26 cellular contexts compared by ENCODE assay signal in genomic region chr12:113129664-113130456, GRCh38. TPM values are rescaled to one million over a fixed set of nuclear protein-coding genes. Genes with fewer than 3 reads are reported as not detected.
DNase-seq lines count a peak whose midpoint lies in the region; ATAC-seq and TF ChIP-seq lines count a peak whose summit lies in the region.
"Had no signal": no experiment of that assay in that cellular context is flagged by ENCODE, and none has a peak within 500 bp of the region (broad histone marks: within the 10 kb centered on the region; RNA-seq: fewer than 3 reads in every experiment).

No MANE protein-coding gene starts in this region.

- H3K27ac ChIP-seq in SK-N-SH (ENCODE audit: low read depth in 2 of 2, low read length in 1 of 2): no peak overlapping the region
- peak overlapping the region; percentile 87 for H3K27ac ChIP-seq in SU-DHL-6 (ENCODE audit: low read depth, low read length)
- H3K27ac ChIP-seq in lower lobe of right lung: no peak overlapping the region
- peak overlapping the region; percentile 78 for H3K27ac ChIP-seq in temporal lobe (ENCODE audit: low read depth, low read length)
- H3K27ac ChIP-seq: 22Rv1, epithelial cell of prostate, foreskin keratinocyte, hepatocyte, right lobe of liver, WERI-Rb-1 had no signal

- H3K27me3 ChIP-seq in SK-N-SH (ENCODE audit: insufficient read depth): no peaks in the 10 kb centered on the region
- no peaks in the 10 kb centered on the region for H3K27me3 ChIP-seq in SU-DHL-6 (ENCODE audit: low read length)
- H3K27me3 ChIP-seq in lower lobe of right lung (ENCODE audit: low read depth): peaks cover 19% of the 10 kb centered on the region
- H3K27me3 ChIP-seq: right lobe of liver, thyroid gland had no signal

- CTCF ChIA-PET in SK-N-SH (lab: Yijun Ruan, JAX): interaction anchor here (0.6 to 2.8 kb wide), 9 partner anchors 8 to 1594 kb away, joined by 3 to 13 read pairs (median 3); no protein-coding TSS in a partner anchor

- H3K4me3 ChIP-seq in SK-N-SH (ENCODE audit: low read depth in 2 of 2, low read length in 1 of 2): no peak overlapping the region
- no peak overlapping the region for H3K4me3 ChIP-seq in SU-DHL-6 (ENCODE audit: insufficient read depth, low read length, poor library complexity, severe bottlenecking)
- H3K4me3 ChIP-seq in lower lobe of right lung: no peak overlapping the region
- H3K4me3 ChIP-seq: hepatocyte, lung, right lobe of liver, thyroid gland had no signal

- no peaks in the 10 kb centered on the region for H3K79me2 ChIP-seq in SK-N-SH (ENCODE audit: insufficient read depth)
- peaks cover 50% of the 10 kb centered on the region for H3K79me2 ChIP-seq in SU-DHL-6 (ENCODE audit: insufficient read depth, low read length)
- H3K79me2 ChIP-seq: hepatocyte had no signal

- H2AFZ ChIP-seq in SK-N-SH (ENCODE audit: low read depth) (no peak overlapping the region), SU-DHL-6 (ENCODE audit: low read depth, low read length, severe bottlenecking) (no peak overlapping the region)
- H2AFZ ChIP-seq: hepatocyte had no signal

- TF ChIP-seq CTCF in SK-N-SH (IDR thresholded peaks at IDR 0.05) (no peak), SU-DHL-6 (IDR thresholded peaks at IDR 0.05; ENCODE audit: insufficient read depth, low read length, poor library complexity, severe bottlenecking) (no peak), lower lobe of right lung (IDR thresholded peaks at IDR 0.05) (no peak)

- H3K9ac ChIP-seq in SK-N-SH (no peak overlapping the region), SU-DHL-6 (ENCODE audit: low read length) (peak overlapping the region; percentile 36)

- DNase-seq in SK-N-SH: peak; percentile 49
- DNase-seq in lower lobe of right lung: peak; percentile 17
- DNase-seq in T-helper 2 cell: no peak
- DNase-seq: activated CD4-positive, alpha-beta T cell treated with anti-CD3 and anti-CD28 coated beads, Interleukin-2, amount 50 U/mL, for 48 hours; activated naive CD4-positive, alpha-beta T cell; activated T-cell treated with anti-CD3 and anti-CD28 coated beads, Interleukin-2, amount 50 U/mL, for 1 hour; EL; foreskin keratinocyte; NCI-H524 treated with DMSO at 0.1 percent for 48 hours; OCI-M1; SIG-M5 had no signal

- H3K4me2 ChIP-seq in SK-N-SH (no peak overlapping the region), SU-DHL-6 (ENCODE audit: low read depth, low read length, poor library complexity, severe bottlenecking) (peak overlapping the region; percentile 66)
- H3K4me2 ChIP-seq: hepatocyte had no signal

- H4K20me1 ChIP-seq in SK-N-SH (ENCODE audit: insufficient read depth) (no peaks in the 10 kb centered on the region), SU-DHL-6 (ENCODE audit: low read depth, low read length) (peaks cover 4% of the 10 kb centered on the region; the same call in 1 of the 2 replicates)

- WGBS in SK-N-SH (ENCODE audit: low lambda C conversion rate): 76% methylated on average over 16 of the region's 17 CpGs

- POLR2A ChIA-PET in SK-N-SH (lab: Yijun Ruan, JAX): no interaction called here

- TF ChIP-seq EP300 in SK-N-SH (IDR thresholded peaks at IDR 0.05; ENCODE audit: borderline replicate concordance in 1 of 2, low read depth in 1 of 2, low read length in 1 of 2): no peak

- H3F3A ChIP-seq in SK-N-SH (replicated peaks; ENCODE audit: insufficient read depth): no peaks in the 10 kb centered on the region
- peaks cover 28% of the 10 kb centered on the region for H3F3A ChIP-seq in SU-DHL-6 (ENCODE audit: insufficient read depth)

- no peaks in the 10 kb centered on the region for H3K36me3 ChIP-seq in SK-N-SH (replicated peaks in 1 of 2; ENCODE audit: control insufficient read depth in 1 of 2, insufficient read depth in 2 of 2, low read length in 1 of 2)
- H3K36me3 ChIP-seq in SU-DHL-6 (ENCODE audit: low read length): peaks cover 14% of the 10 kb centered on the region
- H3K36me3 ChIP-seq in lower lobe of right lung: no peaks in the 10 kb centered on the region
- H3K36me3 ChIP-seq: right lobe of liver, thyroid gland, WERI-Rb-1 had no signal

- intact Hi-C loops in lower lobe of right lung (cut with DNase I): no loop called here

- peaks cover 0 to 2% of the 10 kb centered on the region in 2 experiments; a peak in 1 of 4 replicates for H3K4me1 ChIP-seq in SK-N-SH (ENCODE audit: control insufficient read depth in 1 of 2, insufficient read depth in 2 of 2, low read depth in 1 of 2, low read length in 1 of 2)
- no peaks in the 10 kb centered on the region for H3K4me1 ChIP-seq in lower lobe of right lung
- H3K4me1 ChIP-seq: foreskin keratinocyte, right lobe of liver had no signal

- H3K9me2 ChIP-seq in SK-N-SH: no peaks in the 10 kb centered on the region
- no peaks in the 10 kb centered on the region for H3K9me2 ChIP-seq in SU-DHL-6 (replicated peaks; ENCODE audit: insufficient read depth, low read length)

- ATAC-seq in SK-N-SH treated with all-trans-retinoic acid at 6 μM for 48 hours: no peak
- peak in 1 of 2 donors; percentile 16 for ATAC-seq in lower lobe of right lung
- ATAC-seq in HG02884 (IDR thresholded peaks at IDR 0.05; ENCODE audit: unreplicated experiment): no peak
- ATAC-seq in HG03196 (IDR thresholded peaks at IDR 0.05; ENCODE audit: unreplicated experiment): no peak
- ATAC-seq: HCT116 had no signal

- no peak for TF ChIP-seq RAD21 in SK-N-SH (IDR thresholded peaks at IDR 0.05; ENCODE audit: low read length)

- H3K9me3 ChIP-seq in SK-N-SH (no peaks in the 10 kb centered on the region), SU-DHL-6 (ENCODE audit: insufficient read depth, low read length) (no peaks in the 10 kb centered on the region), lower lobe of right lung (no peaks in the 10 kb centered on the region)
- H3K9me3 ChIP-seq: right lobe of liver, thyroid gland had no signal

TF ChIP-seq in SK-N-SH, 30 proteins besides CTCF, POLR2A, EP300 and RAD21 (continues in another document):
- TF ChIP-seq, protein P1, sequence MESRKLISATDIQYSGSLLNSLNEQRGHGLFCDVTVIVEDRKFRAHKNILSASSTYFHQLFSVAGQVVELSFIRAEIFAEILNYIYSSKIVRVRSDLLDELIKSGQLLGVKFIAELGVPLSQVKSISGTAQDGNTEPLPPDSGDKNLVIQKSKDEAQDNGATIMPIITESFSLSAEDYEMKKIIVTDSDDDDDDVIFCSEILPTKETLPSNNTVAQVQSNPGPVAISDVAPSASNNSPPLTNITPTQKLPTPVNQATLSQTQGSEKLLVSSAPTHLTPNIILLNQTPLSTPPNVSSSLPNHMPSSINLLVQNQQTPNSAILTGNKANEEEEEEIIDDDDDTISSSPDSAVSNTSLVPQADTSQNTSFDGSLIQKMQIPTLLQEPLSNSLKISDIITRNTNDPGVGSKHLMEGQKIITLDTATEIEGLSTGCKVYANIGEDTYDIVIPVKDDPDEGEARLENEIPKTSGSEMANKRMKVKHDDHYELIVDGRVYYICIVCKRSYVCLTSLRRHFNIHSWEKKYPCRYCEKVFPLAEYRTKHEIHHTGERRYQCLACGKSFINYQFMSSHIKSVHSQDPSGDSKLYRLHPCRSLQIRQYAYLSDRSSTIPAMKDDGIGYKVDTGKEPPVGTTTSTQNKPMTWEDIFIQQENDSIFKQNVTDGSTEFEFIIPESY (IDR thresholded peaks at IDR 0.05; ENCODE audit: borderline replicate concordance, low read depth): no peak
- TF ChIP-seq JUND (IDR thresholded peaks at IDR 0.05) (no peak), NFIC (IDR thresholded peaks at IDR 0.05; ENCODE audit: borderline replicate concordance) (no peak), POLR2AphosphoS5 (IDR thresholded peaks at IDR 0.05; ENCODE audit: low read depth, low read length) (no peak), EZH2phosphoT487 (IDR thresholded peaks at IDR 0.05; ENCODE audit: borderline replicate concordance, low read depth) (no peak), SMC3 (IDR thresholded peaks at IDR 0.05; ENCODE audit: low read depth, low read length) (no peak), ELF1 (IDR thresholded peaks at IDR 0.05) (no peak)

TF ChIP-seq in SK-N-SH treated with all-trans-retinoic acid at 6 μM for 48 hours, 23 proteins besides CTCF, POLR2A, EP300 and RAD21:
- TF ChIP-seq BACH2 (CRISPR knock-in tag; IDR thresholded peaks at IDR 0.05; ENCODE audit: borderline replicate concordance) (no peak), ZFP30 (CRISPR knock-in tag; IDR thresholded peaks at IDR 0.05) (no peak), ARNTL (CRISPR knock-in tag; IDR thresholded peaks at IDR 0.05; ENCODE audit: borderline replicate concordance, low read depth) (no peak), PPARA (CRISPR knock-in tag; IDR thresholded peaks at IDR 0.05; ENCODE audit: borderline replicate concordance) (no peak), ZFP3 (CRISPR knock-in tag; IDR thresholded peaks at IDR 0.05) (no peak), RARB (CRISPR knock-in tag; IDR thresholded peaks at IDR 0.05) (no peak)
- TF ChIP-seq, protein P2, sequence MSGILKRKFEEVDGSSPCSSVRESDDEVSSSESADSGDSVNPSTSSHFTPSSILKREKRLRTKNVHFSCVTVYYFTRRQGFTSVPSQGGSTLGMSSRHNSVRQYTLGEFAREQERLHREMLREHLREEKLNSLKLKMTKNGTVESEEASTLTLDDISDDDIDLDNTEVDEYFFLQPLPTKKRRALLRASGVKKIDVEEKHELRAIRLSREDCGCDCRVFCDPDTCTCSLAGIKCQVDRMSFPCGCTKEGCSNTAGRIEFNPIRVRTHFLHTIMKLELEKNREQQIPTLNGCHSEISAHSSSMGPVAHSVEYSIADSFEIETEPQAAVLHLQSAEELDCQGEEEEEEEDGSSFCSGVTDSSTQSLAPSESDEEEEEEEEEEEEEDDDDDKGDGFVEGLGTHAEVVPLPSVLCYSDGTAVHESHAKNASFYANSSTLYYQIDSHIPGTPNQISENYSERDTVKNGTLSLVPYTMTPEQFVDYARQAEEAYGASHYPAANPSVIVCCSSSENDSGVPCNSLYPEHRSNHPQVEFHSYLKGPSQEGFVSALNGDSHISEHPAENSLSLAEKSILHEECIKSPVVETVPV (CRISPR knock-in tag; IDR thresholded peaks at IDR 0.05): no peak

RNA-seq across cellular contexts. Expression of gene RASAL1, which starts 5.7 kb away (rescaled TPM):
- polyA plus RNA-seq in SK-N-SH (2012; rRNA removed): not detected in 2 replicates
- polyA plus RNA-seq in SK-N-SH (2012; cell fraction: cytosol; rRNA removed): not detected in 2 replicates
- 0.04 TPM in 1 of 2 replicates, not detected in the other for polyA plus RNA-seq in SK-N-SH (2012; cell fraction: nucleus; rRNA removed)
- 0.41 TPM for total RNA-seq in lower lobe of right lung
- 4.2 TPM for total RNA-seq in temporal lobe
- total RNA-seq: cardiac septum, hepatocyte, osteocyte had no signal
- polyA plus RNA-seq: foreskin keratinocyte had no signal

RNA-seq across cellular contexts. Expression of gene CFAP73, which starts 19.7 kb away (rescaled TPM):
- polyA plus RNA-seq in SK-N-SH (2012; rRNA removed): not detected in 2 replicates
- polyA plus RNA-seq in SK-N-SH (2012; cell fraction: cytosol; rRNA removed): not detected in 2 replicates
- 0.05 and 0.14 TPM in 2 replicates for polyA plus RNA-seq in SK-N-SH (2012; cell fraction: nucleus; rRNA removed)
- 7.3 TPM for total RNA-seq in lower lobe of right lung
- total RNA-seq in temporal lobe: 1.2 TPM
- total RNA-seq: cardiac septum, foreskin keratinocyte, hepatocyte, osteocyte had no signal
- polyA plus RNA-seq: foreskin keratinocyte, hepatocyte had no signal

RNA-seq across cellular contexts. Expression of gene DDX54, which starts 55.4 kb away (rescaled TPM):
- polyA plus RNA-seq in SK-N-SH (2012; rRNA removed): 56.5 and 69.9 TPM in 2 replicates
- 43.6 and 43.8 TPM in 2 replicates for polyA plus RNA-seq in SK-N-SH (2012; cell fraction: cytosol; rRNA removed)
- polyA plus RNA-seq in SK-N-SH (2012; cell fraction: nucleus; rRNA removed): 113 and 236 TPM in 2 replicates
- total RNA-seq in lower lobe of right lung: 54.9 TPM
- total RNA-seq in temporal lobe: 12.5 TPM

RNA-seq across cellular contexts. Expression of gene RITA1, which starts 55.7 kb away (rescaled TPM):
- polyA plus RNA-seq in SK-N-SH (2012; rRNA removed): 18.7 and 21.1 TPM in 2 replicates
- polyA plus RNA-seq in SK-N-SH (2012; cell fraction: cytosol; rRNA removed): 12.7 and 19.1 TPM in 2 replicates
- 13.0 and 15.6 TPM in 2 replicates for polyA plus RNA-seq in SK-N-SH (2012; cell fraction: nucleus; rRNA removed)
- total RNA-seq in lower lobe of right lung (14.2 TPM), temporal lobe (6.6 TPM)

Comparison
In these comparisons a context has a peak if more than half of its experiments do, and no peak if none do; other contexts are left out.
1. DNase-seq: peak in SK-N-SH (single experiment) and lower lobe of right lung (single experiment); none in T-helper 2 cell (0 of 5).
2. H3K27ac ChIP-seq: peak in SU-DHL-6 (single experiment) and temporal lobe (single experiment); none in SK-N-SH (0 of 2) and lower lobe of right lung (single experiment).